1 cellular context compared by ENCODE assay signal in the genomic region with DNA sequence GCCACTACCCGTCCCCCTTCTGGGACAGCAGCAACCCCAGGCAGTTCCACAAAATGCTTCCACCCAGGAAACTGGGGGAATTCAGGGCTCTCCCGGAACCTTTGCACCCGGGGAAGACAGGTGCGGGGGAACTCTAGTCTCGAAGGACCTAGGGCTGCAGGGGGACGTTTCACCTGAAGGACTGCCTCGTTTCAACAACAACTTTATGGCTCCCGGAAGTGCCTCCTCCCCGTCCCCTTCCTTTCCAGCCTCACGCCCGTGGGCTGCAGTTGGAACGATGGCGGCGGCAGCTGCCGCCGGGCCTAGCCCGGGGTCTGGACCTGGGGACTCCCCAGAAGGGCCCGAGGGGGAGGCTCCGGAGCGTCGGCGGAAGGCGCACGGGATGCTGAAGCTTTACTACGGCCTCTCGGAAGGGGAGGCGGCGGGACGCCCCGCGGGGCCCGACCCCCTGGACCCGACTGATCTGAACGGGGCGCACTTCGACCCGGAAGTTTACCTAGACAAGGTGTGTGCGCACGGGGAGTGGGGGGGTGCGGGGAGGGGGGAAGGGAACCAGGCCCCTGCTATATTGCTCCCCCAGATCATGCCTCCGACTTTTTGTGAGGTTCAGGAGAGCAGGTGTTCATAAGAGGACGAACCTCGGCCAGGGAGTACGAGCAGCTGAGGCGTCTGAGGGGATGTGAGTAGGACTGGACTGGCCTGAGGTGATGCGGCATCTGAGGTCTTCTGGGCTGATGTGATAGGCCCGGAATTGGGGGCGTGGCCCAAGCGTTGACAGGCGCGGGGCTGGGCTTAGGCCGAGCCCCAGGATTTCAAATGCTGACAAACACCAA.
TF ChIP-seq lines count a peak whose summit lies in the region.

A gene (plus strand): TSS at position 241 of the 833 bp plus-strand sequence. CDS start 37 bp downstream, at position 278.

TF ChIP-seq in HepG2, 621 proteins besides CTCF, POLR2A, EP300 and RAD21 (continued from another document and continues in another):
- TF ChIP-seq, protein P1, sequence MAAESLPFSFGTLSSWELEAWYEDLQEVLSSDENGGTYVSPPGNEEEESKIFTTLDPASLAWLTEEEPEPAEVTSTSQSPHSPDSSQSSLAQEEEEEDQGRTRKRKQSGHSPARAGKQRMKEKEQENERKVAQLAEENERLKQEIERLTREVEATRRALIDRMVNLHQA (CRISPR knock-in tag; IDR thresholded peaks at IDR 0.05) = peak; percentile 56; the same call in 1 of the 2 replicates
- no peak for TF ChIP-seq HHEX (CRISPR knock-in tag; IDR thresholded peaks at IDR 0.05)
- TF ChIP-seq KDM1A (CRISPR knock-in tag; IDR thresholded peaks at IDR 0.05) = no peak
- TF ChIP-seq CREB1 (IDR thresholded peaks at IDR 0.05) = peak; percentile 60
- TF ChIP-seq CREB1 (CRISPR knock-in tag; IDR thresholded peaks at IDR 0.05) = peak; percentile 88
- TF ChIP-seq, protein P2, sequence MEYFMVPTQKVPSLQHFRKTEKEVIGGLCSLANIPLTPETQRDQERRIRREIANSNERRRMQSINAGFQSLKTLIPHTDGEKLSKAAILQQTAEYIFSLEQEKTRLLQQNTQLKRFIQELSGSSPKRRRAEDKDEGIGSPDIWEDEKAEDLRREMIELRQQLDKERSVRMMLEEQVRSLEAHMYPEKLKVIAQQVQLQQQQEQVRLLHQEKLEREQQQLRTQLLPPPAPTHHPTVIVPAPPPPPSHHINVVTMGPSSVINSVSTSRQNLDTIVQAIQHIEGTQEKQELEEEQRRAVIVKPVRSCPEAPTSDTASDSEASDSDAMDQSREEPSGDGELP (IDR thresholded peaks at IDR 0.05; ENCODE audit: borderline replicate concordance, low read depth) = 0 out of 2 replicates have a peak, but pooled peaks have one; percentile 17
- TF ChIP-seq, protein P3, sequence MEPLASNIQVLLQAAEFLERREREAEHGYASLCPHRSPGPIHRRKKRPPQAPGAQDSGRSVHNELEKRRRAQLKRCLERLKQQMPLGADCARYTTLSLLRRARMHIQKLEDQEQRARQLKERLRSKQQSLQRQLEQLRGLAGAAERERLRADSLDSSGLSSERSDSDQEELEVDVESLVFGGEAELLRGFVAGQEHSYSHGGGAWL (CRISPR knock-in tag; IDR thresholded peaks at IDR 0.05) = no peak
- TF ChIP-seq, protein P4, sequence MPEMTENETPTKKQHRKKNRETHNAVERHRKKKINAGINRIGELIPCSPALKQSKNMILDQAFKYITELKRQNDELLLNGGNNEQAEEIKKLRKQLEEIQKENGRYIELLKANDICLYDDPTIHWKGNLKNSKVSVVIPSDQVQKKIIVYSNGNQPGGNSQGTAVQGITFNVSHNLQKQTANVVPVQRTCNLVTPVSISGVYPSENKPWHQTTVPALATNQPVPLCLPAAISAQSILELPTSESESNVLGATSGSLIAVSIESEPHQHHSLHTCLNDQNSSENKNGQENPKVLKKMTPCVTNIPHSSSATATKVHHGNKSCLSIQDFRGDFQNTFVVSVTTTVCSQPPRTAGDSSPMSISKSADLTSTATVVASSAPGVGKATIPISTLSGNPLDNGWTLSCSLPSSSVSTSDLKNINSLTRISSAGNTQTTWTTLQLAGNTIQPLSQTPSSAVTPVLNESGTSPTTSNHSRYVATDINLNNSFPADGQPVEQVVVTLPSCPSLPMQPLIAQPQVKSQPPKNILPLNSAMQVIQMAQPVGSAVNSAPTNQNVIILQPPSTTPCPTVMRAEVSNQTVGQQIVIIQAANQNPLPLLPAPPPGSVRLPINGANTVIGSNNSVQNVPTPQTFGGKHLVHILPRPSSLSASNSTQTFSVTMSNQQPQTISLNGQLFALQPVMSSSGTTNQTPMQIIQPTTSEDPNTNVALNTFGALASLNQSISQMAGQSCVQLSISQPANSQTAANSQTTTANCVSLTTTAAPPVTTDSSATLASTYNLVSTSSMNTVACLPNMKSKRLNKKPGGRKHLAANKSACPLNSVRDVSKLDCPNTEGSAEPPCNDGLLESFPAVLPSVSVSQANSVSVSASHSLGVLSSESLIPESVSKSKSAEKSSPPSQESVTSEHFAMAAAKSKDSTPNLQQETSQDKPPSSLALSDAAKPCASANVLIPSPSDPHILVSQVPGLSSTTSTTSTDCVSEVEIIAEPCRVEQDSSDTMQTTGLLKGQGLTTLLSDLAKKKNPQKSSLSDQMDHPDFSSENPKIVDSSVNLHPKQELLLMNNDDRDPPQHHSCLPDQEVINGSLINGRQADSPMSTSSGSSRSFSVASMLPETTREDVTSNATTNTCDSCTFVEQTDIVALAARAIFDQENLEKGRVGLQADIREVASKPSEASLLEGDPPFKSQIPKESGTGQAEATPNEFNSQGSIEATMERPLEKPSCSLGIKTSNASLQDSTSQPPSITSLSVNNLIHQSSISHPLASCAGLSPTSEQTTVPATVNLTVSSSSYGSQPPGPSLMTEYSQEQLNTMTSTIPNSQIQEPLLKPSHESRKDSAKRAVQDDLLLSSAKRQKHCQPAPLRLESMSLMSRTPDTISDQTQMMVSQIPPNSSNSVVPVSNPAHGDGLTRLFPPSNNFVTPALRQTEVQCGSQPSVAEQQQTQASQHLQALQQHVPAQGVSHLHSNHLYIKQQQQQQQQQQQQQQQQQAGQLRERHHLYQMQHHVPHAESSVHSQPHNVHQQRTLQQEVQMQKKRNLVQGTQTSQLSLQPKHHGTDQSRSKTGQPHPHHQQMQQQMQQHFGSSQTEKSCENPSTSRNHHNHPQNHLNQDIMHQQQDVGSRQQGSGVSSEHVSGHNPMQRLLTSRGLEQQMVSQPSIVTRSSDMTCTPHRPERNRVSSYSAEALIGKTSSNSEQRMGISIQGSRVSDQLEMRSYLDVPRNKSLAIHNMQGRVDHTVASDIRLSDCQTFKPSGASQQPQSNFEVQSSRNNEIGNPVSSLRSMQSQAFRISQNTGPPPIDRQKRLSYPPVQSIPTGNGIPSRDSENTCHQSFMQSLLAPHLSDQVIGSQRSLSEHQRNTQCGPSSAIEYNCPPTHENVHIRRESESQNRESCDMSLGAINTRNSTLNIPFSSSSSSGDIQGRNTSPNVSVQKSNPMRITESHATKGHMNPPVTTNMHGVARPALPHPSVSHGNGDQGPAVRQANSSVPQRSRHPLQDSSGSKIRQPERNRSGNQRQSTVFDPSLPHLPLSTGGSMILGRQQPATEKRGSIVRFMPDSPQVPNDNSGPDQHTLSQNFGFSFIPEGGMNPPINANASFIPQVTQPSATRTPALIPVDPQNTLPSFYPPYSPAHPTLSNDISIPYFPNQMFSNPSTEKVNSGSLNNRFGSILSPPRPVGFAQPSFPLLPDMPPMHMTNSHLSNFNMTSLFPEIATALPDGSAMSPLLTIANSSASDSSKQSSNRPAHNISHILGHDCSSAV (CRISPR knock-in tag; IDR thresholded peaks at IDR 0.05; ENCODE audit: borderline replicate concordance) = no peak
- TF ChIP-seq ZFP1 (CRISPR knock-in tag; IDR thresholded peaks at IDR 0.05) = peak; percentile 82
- TF ChIP-seq SOX6 (IDR thresholded peaks at IDR 0.05) = no peak
- peak; percentile 50; the same call in 1 of the 2 replicates for TF ChIP-seq SOX6 (CRISPR knock-in tag; IDR thresholded peaks at IDR 0.05)
- no peak for TF ChIP-seq ZNF549 (CRISPR knock-in tag; IDR thresholded peaks at IDR 0.05)
- TF ChIP-seq, protein P5, sequence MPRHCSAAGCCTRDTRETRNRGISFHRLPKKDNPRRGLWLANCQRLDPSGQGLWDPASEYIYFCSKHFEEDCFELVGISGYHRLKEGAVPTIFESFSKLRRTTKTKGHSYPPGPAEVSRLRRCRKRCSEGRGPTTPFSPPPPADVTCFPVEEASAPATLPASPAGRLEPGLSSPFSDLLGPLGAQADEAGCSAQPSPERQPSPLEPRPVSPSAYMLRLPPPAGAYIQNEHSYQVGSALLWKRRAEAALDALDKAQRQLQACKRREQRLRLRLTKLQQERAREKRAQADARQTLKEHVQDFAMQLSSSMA (CRISPR knock-in tag; IDR thresholded peaks at IDR 0.05) = peak; percentile 64; the same call in 1 of the 2 replicates
- peak; percentile 72; the same call in 1 of the 2 replicates for TF ChIP-seq ZZZ3 (CRISPR knock-in tag; IDR thresholded peaks at IDR 0.05; ENCODE audit: borderline replicate concordance)
- no peak for TF ChIP-seq ZNF660 (CRISPR knock-in tag; IDR thresholded peaks at IDR 0.05; ENCODE audit: borderline replicate concordance, low read depth)
- no peak for TF ChIP-seq ZNF780A (CRISPR knock-in tag; IDR thresholded peaks at IDR 0.05)
- peak; percentile 82; the same call in 1 of the 2 replicates for TF ChIP-seq CBX5 (CRISPR knock-in tag; IDR thresholded peaks at IDR 0.05; ENCODE audit: borderline replicate concordance)
- peak; percentile 36 for TF ChIP-seq RARA (CRISPR knock-in tag; IDR thresholded peaks at IDR 0.05)
- no peak for TF ChIP-seq ZBTB20 (CRISPR knock-in tag; IDR thresholded peaks at IDR 0.05; ENCODE audit: borderline replicate concordance, low read depth)
- peak; percentile 97 for TF ChIP-seq RBFOX2 (IDR thresholded peaks at IDR 0.05; ENCODE audit: low read depth, low read length)
- no peak; the same call in 1 of the 2 replicates for TF ChIP-seq RARG (CRISPR knock-in tag; IDR thresholded peaks at IDR 0.05; ENCODE audit: low read depth)
- peak; percentile 92 for TF ChIP-seq ZNF205 (CRISPR knock-in tag; IDR thresholded peaks at IDR 0.05)
- TF ChIP-seq, protein P6, sequence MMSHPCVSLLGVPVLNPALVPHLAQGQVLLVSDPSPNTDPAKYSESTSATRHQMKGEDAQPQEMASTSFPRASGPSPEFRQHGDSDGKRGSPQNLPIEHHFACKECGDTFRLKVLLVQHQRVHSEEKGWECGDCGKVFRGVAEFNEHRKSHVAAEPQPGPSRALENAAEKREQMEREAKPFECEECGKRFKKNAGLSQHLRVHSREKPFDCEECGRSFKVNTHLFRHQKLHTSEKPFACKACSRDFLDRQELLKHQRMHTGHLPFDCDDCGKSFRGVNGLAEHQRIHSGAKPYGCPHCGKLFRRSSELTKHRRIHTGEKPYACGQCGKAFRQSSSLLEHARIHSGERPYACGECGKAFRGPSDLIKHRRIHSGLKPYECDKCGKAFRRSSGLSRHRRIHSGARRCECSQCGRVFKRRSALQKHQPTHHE (CRISPR knock-in tag; IDR thresholded peaks at IDR 0.05; ENCODE audit: borderline replicate concordance) = peak; percentile 54; the same call in 1 of the 2 replicates
- 0 out of 2 replicates have a peak, but pooled peaks have one; percentile 69 for TF ChIP-seq U2AF2 (IDR thresholded peaks at IDR 0.05; ENCODE audit: low read depth, low read length)
- TF ChIP-seq ZBTB21 (CRISPR knock-in tag; IDR thresholded peaks at IDR 0.05) = no peak
- TF ChIP-seq, protein P7, sequence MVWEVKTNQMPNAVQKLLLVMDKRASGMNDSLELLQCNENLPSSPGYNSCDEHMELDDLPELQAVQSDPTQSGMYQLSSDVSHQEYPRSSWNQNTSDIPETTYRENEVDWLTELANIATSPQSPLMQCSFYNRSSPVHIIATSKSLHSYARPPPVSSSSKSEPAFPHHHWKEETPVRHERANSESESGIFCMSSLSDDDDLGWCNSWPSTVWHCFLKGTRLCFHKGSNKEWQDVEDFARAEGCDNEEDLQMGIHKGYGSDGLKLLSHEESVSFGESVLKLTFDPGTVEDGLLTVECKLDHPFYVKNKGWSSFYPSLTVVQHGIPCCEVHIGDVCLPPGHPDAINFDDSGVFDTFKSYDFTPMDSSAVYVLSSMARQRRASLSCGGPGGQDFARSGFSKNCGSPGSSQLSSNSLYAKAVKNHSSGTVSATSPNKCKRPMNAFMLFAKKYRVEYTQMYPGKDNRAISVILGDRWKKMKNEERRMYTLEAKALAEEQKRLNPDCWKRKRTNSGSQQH (CRISPR knock-in tag; IDR thresholded peaks at IDR 0.05; ENCODE audit: low read depth) = peak; percentile 87
- TF ChIP-seq MTF1 (CRISPR knock-in tag; IDR thresholded peaks at IDR 0.05) = no peak
- no peak for TF ChIP-seq SCMH1 (CRISPR knock-in tag; IDR thresholded peaks at IDR 0.05; ENCODE audit: borderline replicate concordance)
- TF ChIP-seq, protein P8, sequence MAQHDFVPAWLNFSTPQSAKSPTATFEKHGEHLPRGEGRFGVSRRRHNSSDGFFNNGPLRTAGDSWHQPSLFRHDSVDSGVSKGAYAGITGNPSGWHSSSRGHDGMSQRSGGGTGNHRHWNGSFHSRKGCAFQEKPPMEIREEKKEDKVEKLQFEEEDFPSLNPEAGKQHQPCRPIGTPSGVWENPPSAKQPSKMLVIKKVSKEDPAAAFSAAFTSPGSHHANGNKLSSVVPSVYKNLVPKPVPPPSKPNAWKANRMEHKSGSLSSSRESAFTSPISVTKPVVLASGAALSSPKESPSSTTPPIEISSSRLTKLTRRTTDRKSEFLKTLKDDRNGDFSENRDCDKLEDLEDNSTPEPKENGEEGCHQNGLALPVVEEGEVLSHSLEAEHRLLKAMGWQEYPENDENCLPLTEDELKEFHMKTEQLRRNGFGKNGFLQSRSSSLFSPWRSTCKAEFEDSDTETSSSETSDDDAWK (CRISPR knock-in tag; IDR thresholded peaks at IDR 0.05) = no peak
- peak; percentile 67; the same call in 1 of the 2 replicates for TF ChIP-seq NFKB2 (CRISPR knock-in tag; IDR thresholded peaks at IDR 0.05; ENCODE audit: borderline replicate concordance)
- no peak for TF ChIP-seq PAX8 (CRISPR knock-in tag; IDR thresholded peaks at IDR 0.05; ENCODE audit: borderline replicate concordance)
- peak; percentile 41; the same call in 1 of the 2 replicates for TF ChIP-seq KAT7 (CRISPR knock-in tag; IDR thresholded peaks at IDR 0.05; ENCODE audit: borderline replicate concordance)
- peak; percentile 92 for TF ChIP-seq DMAP1 (CRISPR knock-in tag; IDR thresholded peaks at IDR 0.05)
- no peak for TF ChIP-seq ZNF720 (CRISPR knock-in tag; IDR thresholded peaks at IDR 0.05)
- TF ChIP-seq SALL2 (CRISPR knock-in tag; IDR thresholded peaks at IDR 0.05) = peak; percentile 92; the same call in 1 of the 2 replicates
- TF ChIP-seq NFIB (CRISPR knock-in tag; IDR thresholded peaks at IDR 0.05; ENCODE audit: borderline replicate concordance) = no peak
- no peak for TF ChIP-seq RFX1 (IDR thresholded peaks at IDR 0.05)
- TF ChIP-seq TEAD3 (CRISPR knock-in tag; optimal IDR thresholded peaks at IDR 0.05; ENCODE audit: borderline replicate concordance) = peak; percentile 81
- peak; percentile 83; the same call in 1 of the 2 replicates for TF ChIP-seq REPIN1 (CRISPR knock-in tag; IDR thresholded peaks at IDR 0.05; ENCODE audit: borderline replicate concordance, low read depth)
- peak; percentile 75 for TF ChIP-seq RXRB (CRISPR knock-in tag; IDR thresholded peaks at IDR 0.05; ENCODE audit: borderline replicate concordance)
- peak; percentile 52; the same call in 1 of the 2 replicates for TF ChIP-seq HIVEP1 (CRISPR knock-in tag; IDR thresholded peaks at IDR 0.05)
- TF ChIP-seq, protein P9, sequence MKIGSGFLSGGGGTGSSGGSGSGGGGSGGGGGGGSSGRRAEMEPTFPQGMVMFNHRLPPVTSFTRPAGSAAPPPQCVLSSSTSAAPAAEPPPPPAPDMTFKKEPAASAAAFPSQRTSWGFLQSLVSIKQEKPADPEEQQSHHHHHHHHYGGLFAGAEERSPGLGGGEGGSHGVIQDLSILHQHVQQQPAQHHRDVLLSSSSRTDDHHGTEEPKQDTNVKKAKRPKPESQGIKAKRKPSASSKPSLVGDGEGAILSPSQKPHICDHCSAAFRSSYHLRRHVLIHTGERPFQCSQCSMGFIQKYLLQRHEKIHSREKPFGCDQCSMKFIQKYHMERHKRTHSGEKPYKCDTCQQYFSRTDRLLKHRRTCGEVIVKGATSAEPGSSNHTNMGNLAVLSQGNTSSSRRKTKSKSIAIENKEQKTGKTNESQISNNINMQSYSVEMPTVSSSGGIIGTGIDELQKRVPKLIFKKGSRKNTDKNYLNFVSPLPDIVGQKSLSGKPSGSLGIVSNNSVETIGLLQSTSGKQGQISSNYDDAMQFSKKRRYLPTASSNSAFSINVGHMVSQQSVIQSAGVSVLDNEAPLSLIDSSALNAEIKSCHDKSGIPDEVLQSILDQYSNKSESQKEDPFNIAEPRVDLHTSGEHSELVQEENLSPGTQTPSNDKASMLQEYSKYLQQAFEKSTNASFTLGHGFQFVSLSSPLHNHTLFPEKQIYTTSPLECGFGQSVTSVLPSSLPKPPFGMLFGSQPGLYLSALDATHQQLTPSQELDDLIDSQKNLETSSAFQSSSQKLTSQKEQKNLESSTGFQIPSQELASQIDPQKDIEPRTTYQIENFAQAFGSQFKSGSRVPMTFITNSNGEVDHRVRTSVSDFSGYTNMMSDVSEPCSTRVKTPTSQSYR (CRISPR knock-in tag; IDR thresholded peaks at IDR 0.05; ENCODE audit: borderline replicate concordance) = peak; percentile 63
- TF ChIP-seq ZNF557 (CRISPR knock-in tag; IDR thresholded peaks at IDR 0.05) = no peak
